9 cellular contexts compared by ENCODE assay signal in the genomic region with DNA sequence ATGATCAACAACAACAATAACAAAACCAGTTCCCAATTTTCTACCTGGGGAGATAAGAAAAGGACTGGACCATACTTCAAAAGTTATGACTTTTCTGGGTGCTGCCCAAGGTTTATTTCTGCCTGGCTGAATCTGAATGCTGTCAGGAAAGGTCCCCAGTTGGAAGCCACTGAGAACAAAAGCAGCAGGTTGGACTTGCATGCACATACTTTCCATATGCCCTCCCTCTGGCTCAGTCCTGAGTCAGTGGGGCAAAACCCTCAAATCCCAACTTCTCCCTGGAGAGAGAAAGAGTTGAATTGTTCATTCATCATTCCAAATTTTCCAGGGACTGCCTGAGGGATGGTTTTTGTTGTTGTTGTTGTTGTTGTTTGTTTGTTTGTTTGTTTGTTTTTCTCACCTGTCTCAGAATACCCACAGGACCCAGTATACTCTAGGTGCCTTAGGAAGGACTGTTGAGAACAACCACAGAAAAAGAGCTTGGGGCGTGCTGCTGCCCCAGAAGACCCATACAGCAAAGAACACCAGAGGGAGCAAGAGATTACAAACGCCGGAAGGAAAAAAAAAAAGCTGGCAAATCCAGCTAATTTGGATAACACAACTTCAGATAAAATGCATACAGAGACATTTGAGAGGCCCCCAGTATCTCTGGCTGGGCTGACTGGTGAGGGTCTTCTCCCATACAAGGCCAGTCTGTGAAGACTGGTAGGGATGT.
DNase-seq lines count a peak whose midpoint lies in the region; ATAC-seq, FAIRE-seq and TF ChIP-seq lines count a peak whose summit lies in the region.
"Had no signal": no experiment of that assay in that cellular context is flagged by ENCODE, and none has a peak within 500 bp of the region (broad histone marks: within the 10 kb centered on the region; RNA-seq: fewer than 3 reads in every experiment).

No MANE protein-coding gene starts in this region.

- POLR2A ChIA-PET in A549 (lab: Yijun Ruan, JAX), result no interaction called here

- H3K4me1 ChIP-seq in A549 (no peaks in the 10 kb centered on the region), GM23248 (ENCODE audit: insufficient read depth) (no peaks in the 10 kb centered on the region), Peyer's patch (no peaks in the 10 kb centered on the region)

- no peaks in the 10 kb centered on the region for H3F3A ChIP-seq in GM23248 (ENCODE audit: insufficient read depth)

- H3K4me1 Mint-ChIP-seq in stimulated activated naive CD8-positive, alpha-beta T cell treated with anti-CD3 and anti-CD28 coated beads, Interleukin-15, amount 100 ng/mL, for 72 hours, result no peaks in the 10 kb centered on the region

- no peaks in the 10 kb centered on the region for H3K36me3 ChIP-seq in GM23248 (ENCODE audit: low read depth)
- H3K36me3 ChIP-seq in Peyer's patch, result no peaks in the 10 kb centered on the region
- H3K36me3 ChIP-seq: ovary had no signal

- H3K9me3 ChIP-seq in A549, result no peaks in the 10 kb centered on the region
- no peaks in the 10 kb centered on the region for H3K9me3 ChIP-seq in GM23248 (ENCODE audit: low read depth)
- no peaks in the 10 kb centered on the region for H3K9me3 ChIP-seq in Peyer's patch
- H3K9me3 ChIP-seq: ovary had no signal

- no peak overlapping the region for H3K4me3 Mint-ChIP-seq in stimulated activated naive CD8-positive, alpha-beta T cell treated with anti-CD3 and anti-CD28 coated beads, Interleukin-15, amount 100 ng/mL, for 72 hours

- H3K27me3 Mint-ChIP-seq in stimulated activated naive CD8-positive, alpha-beta T cell treated with anti-CD3 and anti-CD28 coated beads, Interleukin-15, amount 100 ng/mL, for 72 hours, result peaks cover 9% of the 10 kb centered on the region

- H3K27me3 ChIP-seq in GM23248 (replicated peaks; ENCODE audit: insufficient read depth) (peaks cover 16% of the 10 kb centered on the region), Peyer's patch (no peaks in the 10 kb centered on the region)
- H3K27me3 ChIP-seq: ovary had no signal

- peak; percentile 37 to 41; a peak in 2 of 5 replicates for TF ChIP-seq RAD21 in A549 (conservative IDR thresholded peaks at IDR 0.05 in 1 of 2, IDR thresholded peaks at IDR 0.05 in 1 of 2)

- H3K79me2 ChIP-seq in GM23248 (ENCODE audit: insufficient read depth), result no peaks in the 10 kb centered on the region

- FAIRE-seq in A549 (lab: Jason Lieb, UNC), result no peak

- H3K9me3 Mint-ChIP-seq in stimulated activated naive CD8-positive, alpha-beta T cell treated with anti-CD3 and anti-CD28 coated beads, Interleukin-15, amount 100 ng/mL, for 72 hours, result peaks cover 4 to 7% of the 10 kb centered on the region in 2 donors

- in situ Hi-C loops in GM23248 (cut with MboI), result loop anchor here (25.0 kb wide), 1 partner anchor 502 kb away; no protein-coding TSS in a partner anchor

- TF ChIP-seq CTCF in A549 (IDR thresholded peaks at IDR 0.05), result peak; percentile 42
- TF ChIP-seq CTCF in Peyer's patch (IDR thresholded peaks at IDR 0.05), result peak in 4 of 6 experiments; percentile 27 to 53 (median 46)

- H3K27ac ChIP-seq in A549 (no peak overlapping the region), GM23248 (no peak overlapping the region), Peyer's patch (no peak overlapping the region)
- H3K27ac ChIP-seq: ovary had no signal

- CTCF ChIA-PET in A549 (lab: Yijun Ruan, JAX), result interaction anchor here (0.6 to 1.1 kb wide), 3 partner anchors 104 to 1845 kb away, joined by 3 to 4 read pairs (median 4); no protein-coding TSS in a partner anchor

- no peak overlapping the region for H3K27ac Mint-ChIP-seq in stimulated activated naive CD8-positive, alpha-beta T cell treated with anti-CD3 and anti-CD28 coated beads, Interleukin-15, amount 100 ng/mL, for 72 hours

- DNase-seq in A549 (ENCODE audit: low read depth in 1 of 2, low spot score in 1 of 2) (peak; percentile 9 to 15), GM23248 (peak; percentile 61), Peyer's patch (no peak), glomerular visceral epithelial cell (ENCODE audit: extremely low spot score) (peak; percentile 36), NCI-H146 (lab: John Stamatoyannopoulos, UW) (no peak)
- no peak for DNase-seq in stimulated activated naive CD8-positive, alpha-beta T cell treated with anti-CD3 and anti-CD28 coated beads, Interleukin-15, amount 100 ng/mL, for 72 hours
- DNase-seq: ovary had no signal

- H3K4me2 ChIP-seq in A549 (no peak overlapping the region), GM23248 (ENCODE audit: unreplicated experiment) (no peak overlapping the region)

- no peaks in the 10 kb centered on the region for H3K9me2 ChIP-seq in GM23248 (ENCODE audit: insufficient read depth)

- H3K4me3 ChIP-seq in A549 (no peak overlapping the region), GM23248 (no peak overlapping the region), Peyer's patch (no peak overlapping the region)
- H3K4me3 ChIP-seq: ovary had no signal

- WGBS in A549 (ENCODE audit: missing lambda C conversion rate), result 5% methylated on average over 3 of the region's 3 CpGs
- WGBS in GM23248 (ENCODE audit: low coverage in 1 of 2, low lambda C conversion rate in 2 of 2, missing lambda C conversion rate in 2 of 2), 2 experiments, result 28 to 31% methylated on average over 3 of the region's 3 CpGs

- H2AFZ ChIP-seq in GM23248, result no peak overlapping the region

- no peak for TF ChIP-seq POLR2A in A549 (IDR thresholded peaks at IDR 0.05; ENCODE audit: low read length)
- no peak for TF ChIP-seq POLR2A in Peyer's patch (IDR thresholded peaks at IDR 0.05)

- no peak overlapping the region for H3K9ac ChIP-seq in GM23248

- ATAC-seq in A549, result peak; percentile 43 to 72; a peak in 4 of 6 replicates
- no peak for ATAC-seq in GM18907 (IDR thresholded peaks at IDR 0.05; ENCODE audit: unreplicated experiment)
- ATAC-seq in GM18517 (IDR thresholded peaks at IDR 0.05; ENCODE audit: unreplicated experiment), result no peak
- ATAC-seq in stimulated activated naive CD8-positive, alpha-beta T cell treated with anti-CD3 and anti-CD28 coated beads, Interleukin-15, amount 100 ng/mL, for 72 hours, result no peak

- no peak for TF ChIP-seq EP300 in A549 (IDR thresholded peaks at IDR 0.05)

- H4K20me1 ChIP-seq in GM23248 (ENCODE audit: insufficient read depth), result no peaks in the 10 kb centered on the region

TF ChIP-seq in A549, 52 proteins besides CTCF, POLR2A, EP300 and RAD21:
- peak; percentile 47 for TF ChIP-seq SMC3 (IDR thresholded peaks at IDR 0.05)
- TF ChIP-seq, protein P1, sequence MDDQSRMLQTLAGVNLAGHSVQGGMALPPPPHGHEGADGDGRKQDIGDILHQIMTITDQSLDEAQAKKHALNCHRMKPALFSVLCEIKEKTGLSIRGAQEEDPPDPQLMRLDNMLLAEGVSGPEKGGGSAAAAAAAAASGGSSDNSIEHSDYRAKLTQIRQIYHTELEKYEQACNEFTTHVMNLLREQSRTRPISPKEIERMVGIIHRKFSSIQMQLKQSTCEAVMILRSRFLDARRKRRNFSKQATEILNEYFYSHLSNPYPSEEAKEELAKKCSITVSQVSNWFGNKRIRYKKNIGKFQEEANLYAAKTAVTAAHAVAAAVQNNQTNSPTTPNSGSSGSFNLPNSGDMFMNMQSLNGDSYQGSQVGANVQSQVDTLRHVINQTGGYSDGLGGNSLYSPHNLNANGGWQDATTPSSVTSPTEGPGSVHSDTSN (IDR thresholded peaks at IDR 0.05), result no peak

Comparison
In these comparisons a context has a peak if more than half of its experiments do, and no peak if none do; other contexts are left out.
1. ATAC-seq: peak in A549 (2 of 2); none in GM18907 (single experiment), GM18517 (single experiment) and stimulated activated naive CD8-positive, alpha-beta T cell treated with anti-CD3 and anti-CD28 coated beads, Interleukin-15, amount 100 ng/mL, for 72 hours (single experiment).
2. DNase-seq: peak in A549 (2 of 2), GM23248 (single experiment) and glomerular visceral epithelial cell (single experiment); none in Peyer's patch (0 of 3), NCI-H146 (single experiment) and stimulated activated naive CD8-positive, alpha-beta T cell treated with anti-CD3 and anti-CD28 coated beads, Interleukin-15, amount 100 ng/mL, for 72 hours (0 of 2).